In the genomic region with DNA sequence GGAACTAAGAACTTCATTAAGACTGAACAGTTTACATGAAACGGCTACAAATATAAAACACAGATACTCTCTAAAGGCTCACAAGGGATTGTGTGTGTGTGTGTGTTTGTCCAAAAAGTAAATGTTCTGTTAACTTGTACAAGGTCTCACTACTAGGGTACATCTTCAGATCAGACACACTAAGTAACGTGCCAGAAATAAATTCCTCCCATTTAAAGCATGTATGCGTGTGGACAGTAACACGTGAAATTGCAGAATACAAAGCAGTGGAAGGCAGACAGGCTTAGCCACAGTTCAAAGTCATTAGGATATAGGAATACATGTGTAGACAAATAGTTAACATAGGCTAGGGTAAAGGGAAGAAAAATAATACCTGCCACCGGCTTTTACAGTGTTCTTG, we compare ENCODE assay signal across 12 cellular contexts. TPM values are rescaled to one million over a fixed set of nuclear protein-coding genes. Genes with fewer than 3 reads are reported as not detected.
DNase-seq lines count a peak whose midpoint lies in the region; ATAC-seq and TF ChIP-seq lines count a peak whose summit lies in the region.
"Had no signal": no experiment of that assay in that cellular context is flagged by ENCODE, and none has a peak within 500 bp of the region (broad histone marks: within the 10 kb centered on the region; RNA-seq: fewer than 3 reads in every experiment).

No MANE protein-coding gene starts in this region.

- no peaks in the 10 kb centered on the region for H3K9me2 ChIP-seq in PC-3 (replicated peaks; ENCODE audit: low read length)

- DNase-seq in AG09309 (ENCODE audit: low read depth) (no peak), PC-3 (no peak), fibroblast of villous mesenchyme (ENCODE audit: low read depth) (peak; percentile 77), NCI-H1048 (lab: John Stamatoyannopoulos, UW) (no peak), iPS-NIHi11 (ENCODE audit: low spot score) (no peak), OCI-M2 (lab: John Stamatoyannopoulos, UW; ENCODE audit: unreplicated experiment) (no peak), NCI-H1417 treated with DMSO at 0.1 percent for 48 hours (lab: John Stamatoyannopoulos, UW) (no peak)
- DNase-seq: activated CD8-positive, alpha-beta T cell treated with anti-CD3 and anti-CD28 coated beads, Interleukin-2, amount 10 ng/mL, durations not matched to agents 7 days and 5 days; activated naive CD8-positive, alpha-beta T cell treated with anti-CD3 and anti-CD28 coated beads for 36 hours; stimulated activated CD8-positive, alpha-beta memory T cell treated with anti-CD3 and anti-CD28 coated beads, Interleukin-4, amount 100 ng/mL, for 48 hours had no signal

- H3K4me1 ChIP-seq in PC-3 (ENCODE audit: insufficient read depth, low read length) = peaks cover 55% of the 10 kb centered on the region
- H3K4me1 ChIP-seq in parathyroid adenoma = peaks cover 5% of the 10 kb centered on the region

- H3K9ac ChIP-seq in PC-3 (ENCODE audit: low read length) (peak overlapping the region; percentile 82), parathyroid adenoma (no peak overlapping the region)

- H3K79me2 ChIP-seq in PC-3 (ENCODE audit: low read length) (peaks cover 57% of the 10 kb centered on the region), parathyroid adenoma (no peaks in the 10 kb centered on the region)

- ATAC-seq in PC-3 = no peak
- ATAC-seq: activated CD8-positive, alpha-beta T cell treated with anti-CD3 and anti-CD28 coated beads, Interleukin-2, amount 10 ng/mL, durations not matched to agents 7 days and 5 days had no signal

- H3F3A ChIP-seq in PC-3 (ENCODE audit: low read length, unreplicated experiment) = no peaks in the 10 kb centered on the region

- POLR2A ChIA-PET in PC-3 (lab: Charles Lee; ENCODE audit: unreplicated experiment) = no interaction called here

- peak overlapping the region; percentile 96 for H3K4me3 ChIP-seq in AG09309 (ENCODE audit: control insufficient read depth, low read depth, low read length)
- H3K4me3 ChIP-seq in PC-3 (ENCODE audit: low read length) = peak overlapping the region; percentile 89
- H3K4me3 ChIP-seq in fibroblast of villous mesenchyme (ENCODE audit: low read depth, low read length) = peak overlapping the region; percentile 87
- peak overlapping the region; percentile 49 for H3K4me3 ChIP-seq in parathyroid adenoma (ENCODE audit: low read depth, low read length)

- H3K36me3 ChIP-seq in PC-3 (ENCODE audit: low read depth, low read length) (no peaks in the 10 kb centered on the region), parathyroid adenoma (ENCODE audit: control insufficient read depth, insufficient read depth, low read length) (no peaks in the 10 kb centered on the region)

- H2AFZ ChIP-seq in PC-3 (ENCODE audit: low read length) (peak overlapping the region; percentile 90), parathyroid adenoma (no peak overlapping the region)

- H3K9me3 ChIP-seq in PC-3 (ENCODE audit: low read length) = no peaks in the 10 kb centered on the region
- H3K9me3 ChIP-seq in parathyroid adenoma (ENCODE audit: control insufficient read depth, low read length) = no peaks in the 10 kb centered on the region

- TF ChIP-seq CTCF in AG09309 (IDR thresholded peaks at IDR 0.05; ENCODE audit: control insufficient read depth, insufficient read depth, low read depth, low read length, missing control alignments) (no peak), PC-3 (conservative IDR thresholded peaks at IDR 0.05; ENCODE audit: low read depth, low read length) (no peak), fibroblast of villous mesenchyme (IDR thresholded peaks at IDR 0.05; ENCODE audit: insufficient read depth, low read depth, low read length) (no peak), parathyroid adenoma (IDR thresholded peaks at IDR 0.05) (no peak)

- no peaks in the 10 kb centered on the region for H4K20me1 ChIP-seq in PC-3 (ENCODE audit: low read length)

- peak overlapping the region; percentile 64 for H3K27ac ChIP-seq in PC-3 (ENCODE audit: low read length)
- H3K27ac ChIP-seq in parathyroid adenoma = peak overlapping the region; percentile 72

- BruUV-seq in PC-3 (replicated peaks; lab: Mats Ljungman, UMichigan) = no TSS peak

- intact Hi-C loops in PC-3 (cut with micrococcal nuclease) = loop anchor here (2.0 to 5.0 kb wide), 4 partner anchors 54 to 241 kb away; no protein-coding TSS in a partner anchor

- H3K27me3 ChIP-seq in PC-3 (ENCODE audit: low read length) (no peaks in the 10 kb centered on the region), parathyroid adenoma (ENCODE audit: control insufficient read depth, insufficient read depth, low read length) (no peaks in the 10 kb centered on the region)

- H3K4me2 ChIP-seq in PC-3 (ENCODE audit: low read length) = peak overlapping the region; percentile 89
- peak overlapping the region; percentile 8 for H3K4me2 ChIP-seq in parathyroid adenoma (ENCODE audit: low read length)

- CTCF ChIA-PET in PC-3 (lab: Charles Lee) = no interaction called here

RNA-seq across cellular contexts. Expression of gene BNC2, which starts 1.8 kb away (rescaled TPM):
- total RNA-seq in PC-3 (2014; rRNA removed) (11.7 TPM in 2 replicates), fibroblast of villous mesenchyme (33.7 and 41.6 TPM in 2 replicates)
- total RNA-seq: activated CD8-positive, alpha-beta T cell treated with anti-CD3 and anti-CD28 coated beads, Interleukin-2, amount 10 ng/mL, durations not matched to agents 7 days and 5 days; activated naive CD8-positive, alpha-beta T cell treated with anti-CD3 and anti-CD28 coated beads for 36 hours; T-helper 1 cell treated with Interleukin-12 subunit alpha and Interleukin-12 subunit beta and Interleukin-4 antibody, amounts not matched to agents 30 ng/mL and 1 ng/mL, for 36 hours had no signal
